6 cellular contexts compared by ENCODE assay signal in the genomic region with DNA sequence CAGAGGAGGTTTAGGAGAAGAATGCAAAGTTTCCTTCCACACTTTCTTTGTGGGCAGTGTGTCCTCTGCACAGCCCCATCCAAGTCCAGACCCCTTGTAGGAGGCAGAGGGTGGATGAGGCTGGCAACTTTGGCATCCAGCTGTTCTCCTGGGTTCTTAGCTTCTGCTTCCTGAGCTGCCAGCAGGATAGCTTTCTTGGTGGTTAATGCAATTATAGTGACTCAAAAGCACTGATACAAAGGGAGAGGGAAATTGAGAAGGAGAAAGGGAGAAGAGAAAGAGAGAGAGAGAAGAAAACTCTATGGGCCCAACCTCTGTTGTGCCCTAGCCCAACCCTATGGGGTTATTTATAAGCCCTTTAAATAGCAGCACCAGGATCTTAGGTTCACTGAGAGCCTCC. TPM values are rescaled to one million over a fixed set of nuclear protein-coding genes. Genes with fewer than 3 reads are reported as not detected.
"Had no signal": no experiment of that assay in that cellular context is flagged by ENCODE, and none has a peak within 500 bp of the region (broad histone marks: within the 10 kb centered on the region; RNA-seq: fewer than 3 reads in every experiment).

No MANE protein-coding gene starts in this region.

- H3K36me3 ChIP-seq: HAP-1 had no signal

- H3K4me2 ChIP-seq: GM23338 had no signal

- H3K9me3 ChIP-seq: HAP-1 had no signal

- DNase-seq: IMR-90, KG1 had no signal

- H3K4me1 ChIP-seq: HAP-1 had no signal

- H3K27ac Mint-ChIP-seq: GM23338 had no signal

- H2AFZ ChIP-seq: GM23338 had no signal

- H3K4me3 ChIP-seq: GM23338, HAP-1, K562 had no signal

- H3K9me3 Mint-ChIP-seq: GM23338 had no signal

- ATAC-seq: GM23338, HCT116, K562 had no signal

- H3K4me3 Mint-ChIP-seq: GM23338 had no signal

RNA-seq across cellular contexts. Expression of a gene that starts 4.5 kb away (rescaled TPM):
- total RNA-seq: K562 had no signal
